ENCODE assay signal across 27 cellular contexts in the genomic region with DNA sequence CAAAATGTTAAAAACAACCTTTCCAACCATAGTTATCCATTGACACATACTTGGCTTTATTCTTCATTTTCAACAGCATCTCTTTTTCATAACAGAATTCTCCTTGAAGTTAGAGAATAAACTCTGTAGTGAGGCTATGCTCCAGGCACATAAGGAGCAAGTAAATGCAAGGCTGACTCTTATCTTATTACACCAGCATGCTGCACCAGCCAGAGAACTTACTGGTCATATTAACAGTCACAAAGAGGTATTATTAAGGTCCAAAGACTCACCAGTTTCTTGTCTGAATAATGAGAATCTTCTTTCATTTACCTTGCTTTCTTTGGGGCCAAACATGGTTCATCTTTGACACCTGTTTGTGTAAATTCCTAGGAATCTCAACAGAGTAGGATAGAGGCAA.
"Had no signal": no experiment of that assay in that cellular context is flagged by ENCODE, and none has a peak within 500 bp of the region (broad histone marks: within the 10 kb centered on the region; RNA-seq: fewer than 3 reads in every experiment).

No MANE protein-coding gene starts in this region.

- H3K4me3 ChIP-seq: neural progenitor cell, ovary, psoas muscle, right lobe of liver, sigmoid colon, smooth muscle cell, spleen, stomach, thoracic aorta, thyroid gland, tibial nerve, upper lobe of left lung, vagina had no signal

- H3K4me2 ChIP-seq: neural progenitor cell, smooth muscle cell had no signal

- ATAC-seq: natural killer cell; psoas muscle; right lobe of liver; stimulated activated effector memory CD8-positive, alpha-beta T cell treated with anti-CD3 and anti-CD28 coated beads, Interleukin-12 subunit alpha, Interleukin-12 subunit beta, amount 100 ng/mL, for 72 hours; stimulated activated naive B cell treated with anti-CD40 and anti-IgM and Interleukin-4, amounts not matched to agents 10 μg/mL and 1 μg/mL and 100 μg/mL, for 72 hours had no signal

- DNase-seq: natural killer cell; occipital lobe; ovary; posterior cingulate gyrus; psoas muscle; right cardiac atrium; right lobe of liver; sigmoid colon; spleen; stimulated activated CD4-positive, alpha-beta T cell treated with anti-CD3 and anti-CD28 coated beads, Interleukin-12 subunit alpha, Interleukin-12 subunit beta, amount 100 ng/mL, for 4 hours; stimulated activated CD4-positive, alpha-beta T cell treated with anti-CD3 and anti-CD28 coated beads, Interleukin-1b, Interleukin-23, amount 100 ng/mL, for 48 hours; stimulated activated CD4-positive, alpha-beta T cell treated with anti-CD3 and anti-CD28 coated beads, Interleukin-2, amount 100 ng/mL, for 48 hours; stimulated activated CD4-positive, alpha-beta T cell treated with anti-CD3 and anti-CD28 coated beads, Interleukin-4, amount 100 ng/mL, for 24 hours; stimulated activated naive B cell treated with anti-CD40 and anti-IgM and Interleukin-4, amounts not matched to agents 10 μg/mL and 1 μg/mL and 100 μg/mL, for 72 hours; stimulated activated naive CD4-positive, alpha-beta T cell treated with Interleukin-2 at 50 U/mL for 16 hours; stomach; thyroid gland; trophoblast cell; upper lobe of left lung had no signal

- H3K27me3 ChIP-seq: neural progenitor cell, ovary, right lobe of liver, sigmoid colon, spleen, stomach, thyroid gland, tibial nerve, upper lobe of left lung, vagina had no signal

- H3K79me2 ChIP-seq: parathyroid adenoma had no signal

- H2AFZ ChIP-seq: neural progenitor cell, parathyroid adenoma had no signal

- H3K4me1 ChIP-seq: neural progenitor cell, parathyroid adenoma, psoas muscle, right lobe of liver, sigmoid colon, spleen, stomach, thyroid gland, tibial nerve, upper lobe of left lung, vagina had no signal

- H3K27ac ChIP-seq: neural progenitor cell, ovary, parathyroid adenoma, psoas muscle, right lobe of liver, sigmoid colon, spleen, stomach, thoracic aorta, thyroid gland, tibial nerve, upper lobe of left lung, vagina had no signal

- H3K36me3 ChIP-seq: neural progenitor cell, ovary, right lobe of liver, sigmoid colon, spleen, stomach, thoracic aorta, thyroid gland, tibial nerve, upper lobe of left lung, vagina had no signal

- H3K9ac ChIP-seq: neural progenitor cell, parathyroid adenoma had no signal

- FAIRE-seq: urothelium cell line had no signal

- H3K9me3 ChIP-seq: ovary, psoas muscle, right lobe of liver, sigmoid colon, spleen, stomach, thoracic aorta, thyroid gland, upper lobe of left lung, vagina had no signal
